In genomic region chr10:98449287-98449686, GRCh38 we compare ENCODE assay signal across 9 cellular contexts.
"Had no signal": no experiment of that assay in that cellular context is flagged by ENCODE, and none has a peak within 500 bp of the region (broad histone marks: within the 10 kb centered on the region; RNA-seq: fewer than 3 reads in every experiment).

No MANE protein-coding gene starts in this region.

- H3K9me3 Mint-ChIP-seq: GM23338 had no signal

- H2AFZ ChIP-seq: GM23338 had no signal

- H3K27ac ChIP-seq: HL-60, KMS-11 had no signal

- ATAC-seq: GM23338 had no signal

- DNase-seq: H9, HCEC 1CT, IMR-90, KBM-7 had no signal

- H3K4me3 ChIP-seq: GM23338 had no signal

- H3K9ac ChIP-seq: KMS-11 had no signal

- H3K4me3 Mint-ChIP-seq: GM23338, H9 had no signal

- H3K4me2 ChIP-seq: GM23338, KMS-11 had no signal

- FAIRE-seq: H1, H54 had no signal

- H3K27ac Mint-ChIP-seq: GM23338, H9 had no signal
